Comparison of ENCODE assay signal across 14 cellular contexts in genomic region chr1:156060937-156061636, GRCh38. TPM values are rescaled to one million over a fixed set of nuclear protein-coding genes. Genes with fewer than 3 reads are reported as not detected.
DNase-seq lines count a peak whose midpoint lies in the region; ATAC-seq and TF ChIP-seq lines count a peak whose summit lies in the region.
"Had no signal": no experiment of that assay in that cellular context is flagged by ENCODE, and none has a peak within 500 bp of the region (broad histone marks: within the 10 kb centered on the region; RNA-seq: fewer than 3 reads in every experiment).

TSS of gene RAB25 (plus strand) at chr1:156061160. CDS start at chr1:156061401, 241 bp downstream.

- H3K36me3 ChIP-seq in aorta (ENCODE audit: control insufficient read depth in 1 of 2, insufficient read depth in 2 of 2, low read length in 1 of 2) = no peaks in the 10 kb centered on the region

- H3K4me1 Mint-ChIP-seq in endothelial cell (ENCODE audit: unreplicated experiment) = peaks cover 10% of the 10 kb centered on the region
- peaks cover 27% of the 10 kb centered on the region for H3K4me1 Mint-ChIP-seq in neural crest cell

- DNase-seq in DMS79 treated with DMSO at 0.1 percent for 48 hours (lab: John Stamatoyannopoulos, UW) (peak; percentile 90), NCI-H2196 (lab: John Stamatoyannopoulos, UW; ENCODE audit: unreplicated experiment) (peak; percentile 77), endothelial cell (ENCODE audit: low spot score) (no peak), neural crest cell (ENCODE audit: low read depth, low spot score) (no peak), aorta (no peak)
- DNase-seq: activated gamma-delta T cell treated with Interleukin-2 at 50 U/mL for 16 hours, naive B cell, NCI-H1092 treated with DMSO at 0.1 percent for 48 hours had no signal

- intact Hi-C loops in aorta (cut with DNase I) = no loop called here

- no peaks in the 10 kb centered on the region for H3K27me3 ChIP-seq in aorta (ENCODE audit: control insufficient read depth in 1 of 2, insufficient read depth in 2 of 2, low read length in 1 of 2)

- H3K9me3 Mint-ChIP-seq in endothelial cell (ENCODE audit: unreplicated experiment) = no peaks in the 10 kb centered on the region
- H3K9me3 Mint-ChIP-seq in neural crest cell = no peaks in the 10 kb centered on the region
- H3K9me3 Mint-ChIP-seq: naive B cell had no signal

- no peak within 1 kb of the TSS for H3K27ac ChIP-seq in aorta (ENCODE audit: low read depth in 1 of 2, low read length in 2 of 2)

- no peak within 1 kb of the TSS for H3K27ac Mint-ChIP-seq in endothelial cell (ENCODE audit: unreplicated experiment)
- H3K27ac Mint-ChIP-seq in neural crest cell (ENCODE audit: unreplicated experiment) = peak within 1 kb of the TSS; percentile 62

- no peak for TF ChIP-seq CTCF in endothelial cell (IDR thresholded peaks at IDR 0.05; ENCODE audit: unreplicated experiment)
- TF ChIP-seq CTCF in neural crest cell (conservative IDR thresholded peaks at IDR 0.05) = no peak

- no peaks in the 10 kb centered on the region for H3K4me1 ChIP-seq in aorta (ENCODE audit: control insufficient read depth in 1 of 2, insufficient read depth in 2 of 2, low read length in 2 of 2)

- H3K27me3 Mint-ChIP-seq in endothelial cell (ENCODE audit: unreplicated experiment) (peaks cover 1% of the 10 kb centered on the region), neural crest cell (ENCODE audit: low read depth) (no peaks in the 10 kb centered on the region)
- H3K27me3 Mint-ChIP-seq: naive B cell had no signal

- H3K9me3 ChIP-seq in aorta (ENCODE audit: control insufficient read depth, low read length) = no peaks in the 10 kb centered on the region

- ATAC-seq in GM21423 (IDR thresholded peaks at IDR 0.05; ENCODE audit: unreplicated experiment) (no peak), aorta (ENCODE audit: low FRiP score) (no peak), HG03457 (IDR thresholded peaks at IDR 0.05; ENCODE audit: unreplicated experiment) (no peak), HG03432 (IDR thresholded peaks at IDR 0.05; ENCODE audit: unreplicated experiment) (no peak)

- 47 to 50% methylated on average over 11 of the region's 11 CpGs for WGBS in aorta, 2 donors

- H3K4me3 ChIP-seq in aorta (ENCODE audit: low read length in 2 of 2) = no peak within 1 kb of the TSS

- H3K4me3 Mint-ChIP-seq in endothelial cell (ENCODE audit: unreplicated experiment) = peak within 1 kb of the TSS; percentile 62
- peak within 1 kb of the TSS; percentile 6 for H3K4me3 Mint-ChIP-seq in neural crest cell

- H3K36me3 Mint-ChIP-seq in endothelial cell (ENCODE audit: low read depth, unreplicated experiment) (peaks cover 9% of the 10 kb centered on the region), neural crest cell (ENCODE audit: low read depth) (peaks cover 2% of the 10 kb centered on the region)
- H3K36me3 Mint-ChIP-seq: naive B cell had no signal

RNA-seq across cellular contexts. Expression of gene RAB25, which starts in this region (rescaled TPM):
- total RNA-seq in endothelial cell (ENCODE audit: unreplicated experiment) (1.6 TPM), neural crest cell (not detected in 2 replicates), aorta (not detected)
- 10 to 100 TPM in 1 of 2 donors, 1 to 10 TPM in 1; 1.5 to 32.4 TPM for polyA plus RNA-seq in aorta
- total RNA-seq: Daoy; fibroblast of lung; T-helper 2 cell treated with Interferon-gamma antibody and Interleukin-4, amounts not matched to agents 100 ng/mL and 5 ng/mL, for 36 hours had no signal
- polyA plus RNA-seq: fibroblast of lung had no signal

Comparison
In these comparisons a context has a peak if more than half of its experiments do, and no peak if none do; other contexts are left out.
1. DNase-seq: peak in DMS79 treated with DMSO at 0.1 percent for 48 hours (single experiment) and NCI-H2196 (single experiment); none in endothelial cell (single experiment), neural crest cell (single experiment) and aorta (0 of 2).